In the genomic region with DNA sequence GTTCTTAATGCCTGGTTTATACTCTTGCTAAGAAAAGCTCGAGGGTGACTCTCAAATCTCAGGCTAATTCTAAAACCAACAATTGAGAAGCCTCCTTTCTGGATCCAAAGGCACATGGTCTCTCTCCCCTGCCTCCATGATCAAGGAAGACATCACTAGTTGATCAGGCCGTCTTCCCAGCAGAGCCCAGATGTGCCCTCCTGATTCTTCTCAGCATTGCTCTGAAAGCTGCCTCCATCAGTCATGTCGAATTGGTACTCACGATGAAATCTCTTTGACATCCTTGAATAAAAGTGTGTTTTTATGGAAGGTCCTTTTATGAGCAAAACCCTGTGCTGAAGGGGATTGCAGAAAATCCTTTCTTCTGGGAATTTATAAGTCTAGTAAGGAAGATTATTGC, we compare ENCODE assay signal across 10 cellular contexts.
"Had no signal": no experiment of that assay in that cellular context is flagged by ENCODE, and none has a peak within 500 bp of the region (broad histone marks: within the 10 kb centered on the region; RNA-seq: fewer than 3 reads in every experiment).

No MANE protein-coding gene starts in this region.

- H3K4me3 ChIP-seq: GM23248 had no signal

- H3K9ac ChIP-seq: GM23248, KMS-11 had no signal

- DNase-seq: GM23248, GOT3, H9, HCEC 1CT, HFFc6, KBM-7 had no signal

- H3K27ac ChIP-seq: GM23248, HL-60, KMS-11 had no signal

- ATAC-seq: HepG2 had no signal

- H3K4me2 ChIP-seq: KMS-11 had no signal

- H2AFZ ChIP-seq: GM23248 had no signal

- FAIRE-seq: H54, HepG2 had no signal
